Comparison of ENCODE assay signal across 1 cellular context in genomic region chr7:24017519-24017918, GRCh38.
TF ChIP-seq lines count a peak whose summit lies in the region.

No MANE protein-coding gene starts in this region.

TF ChIP-seq in WTC11, 78 proteins besides CTCF, POLR2A, EP300 and RAD21 (continued from another document):
- TF ChIP-seq ZNF281 (CRISPR knock-in tag; IDR thresholded peaks at IDR 0.05) (no peak), NR3C1 (CRISPR knock-in tag; conservative IDR thresholded peaks at IDR 0.05; ENCODE audit: low read depth) (no peak), SOX15 (CRISPR knock-in tag; IDR thresholded peaks at IDR 0.05) (no peak), ETV6 (CRISPR knock-in tag; IDR thresholded peaks at IDR 0.05) (no peak), ZNF121 (CRISPR knock-in tag; IDR thresholded peaks at IDR 0.05) (no peak), JUN (CRISPR knock-in tag; IDR thresholded peaks at IDR 0.05) (no peak), ZNF512 (CRISPR knock-in tag; IDR thresholded peaks at IDR 0.05; ENCODE audit: borderline replicate concordance) (no peak)
